In genomic region chr9:117258201-117258866, GRCh38 we compare ENCODE assay signal across 19 cellular contexts.
"Had no signal": no experiment of that assay in that cellular context is flagged by ENCODE, and none has a peak within 500 bp of the region (broad histone marks: within the 10 kb centered on the region; RNA-seq: fewer than 3 reads in every experiment).

No MANE protein-coding gene starts in this region.

- H3K9me3 Mint-ChIP-seq: activated CD4-positive, alpha-beta memory T cell treated with anti-CD3 and anti-CD28 coated beads for 36 hours; endodermal cell; mesothelial cell of epicardium; nephron had no signal

- H3K27ac Mint-ChIP-seq: activated CD4-positive, alpha-beta memory T cell treated with anti-CD3 and anti-CD28 coated beads for 36 hours; activated CD4-positive, alpha-beta T cell treated with anti-CD3 and anti-CD28 coated beads for 36 hours; activated CD8-positive, alpha-beta memory T cell treated with anti-CD3 and anti-CD28 coated beads, Interleukin-2, amount 10 ng/mL, durations not matched to agents 7 days and 5 days; endodermal cell; mesothelial cell of epicardium; nephron had no signal

- H3K9me3 ChIP-seq: colonic mucosa, right atrium auricular region, tibial artery had no signal

- H3K27me3 Mint-ChIP-seq: activated CD4-positive, alpha-beta memory T cell treated with anti-CD3 and anti-CD28 coated beads for 36 hours; activated CD4-positive, alpha-beta T cell treated with anti-CD3 and anti-CD28 coated beads for 36 hours; activated CD8-positive, alpha-beta memory T cell treated with anti-CD3 and anti-CD28 coated beads, Interleukin-2, amount 10 ng/mL, durations not matched to agents 7 days and 5 days had no signal

- DNase-seq: activated CD4-positive, alpha-beta memory T cell treated with anti-CD3 and anti-CD28 coated beads for 36 hours; activated CD4-positive, alpha-beta T cell treated with anti-CD3 and anti-CD28 coated beads for 36 hours; activated CD8-positive, alpha-beta memory T cell treated with anti-CD3 and anti-CD28 coated beads, Interleukin-2, amount 10 ng/mL, durations not matched to agents 7 days and 5 days; activated naive CD4-positive, alpha-beta T cell; anterior cingulate cortex; brain microvascular endothelial cell; central memory CD4-positive, alpha-beta T cell; colonic mucosa; endodermal cell; foreskin melanocyte; stimulated activated CD4-positive, alpha-beta T cell treated with anti-CD3 and anti-CD28 coated beads, Interleukin-2, amount 100 ng/mL, for 24 hours; stimulated activated naive CD4-positive, alpha-beta T cell treated with Interleukin-2 at 50 U/mL for 16 hours; T-helper 2 cell; tibial artery had no signal

- H3K4me3 ChIP-seq: colonic mucosa, lung, right atrium auricular region, tibial artery had no signal

- H3K36me3 Mint-ChIP-seq: activated CD4-positive, alpha-beta memory T cell treated with anti-CD3 and anti-CD28 coated beads for 36 hours; activated CD8-positive, alpha-beta memory T cell treated with anti-CD3 and anti-CD28 coated beads, Interleukin-2, amount 10 ng/mL, durations not matched to agents 7 days and 5 days; mesothelial cell of epicardium had no signal

- H3K4me1 Mint-ChIP-seq: activated CD4-positive, alpha-beta T cell treated with anti-CD3 and anti-CD28 coated beads for 36 hours; activated CD8-positive, alpha-beta memory T cell treated with anti-CD3 and anti-CD28 coated beads, Interleukin-2, amount 10 ng/mL, durations not matched to agents 7 days and 5 days; mesothelial cell of epicardium; nephron had no signal

- H3K27me3 ChIP-seq: brain microvascular endothelial cell, colonic mucosa, right atrium auricular region, tibial artery had no signal

- H3K27ac ChIP-seq: brain microvascular endothelial cell, colonic mucosa, epithelial cell of prostate, right atrium auricular region, tibial artery had no signal

- H3K4me3 Mint-ChIP-seq: activated CD4-positive, alpha-beta memory T cell treated with anti-CD3 and anti-CD28 coated beads for 36 hours; activated CD4-positive, alpha-beta T cell treated with anti-CD3 and anti-CD28 coated beads for 36 hours; activated CD8-positive, alpha-beta memory T cell treated with anti-CD3 and anti-CD28 coated beads, Interleukin-2, amount 10 ng/mL, durations not matched to agents 7 days and 5 days; endodermal cell; mesothelial cell of epicardium; nephron had no signal

- H3K36me3 ChIP-seq: brain microvascular endothelial cell, colonic mucosa, right atrium auricular region, tibial artery had no signal

- H3K4me1 ChIP-seq: colonic mucosa, right atrium auricular region had no signal

- ATAC-seq: activated CD4-positive, alpha-beta T cell treated with anti-CD3 and anti-CD28 coated beads for 36 hours; activated CD8-positive, alpha-beta memory T cell treated with anti-CD3 and anti-CD28 coated beads, Interleukin-2, amount 10 ng/mL, durations not matched to agents 7 days and 5 days had no signal
